In the genomic region with DNA sequence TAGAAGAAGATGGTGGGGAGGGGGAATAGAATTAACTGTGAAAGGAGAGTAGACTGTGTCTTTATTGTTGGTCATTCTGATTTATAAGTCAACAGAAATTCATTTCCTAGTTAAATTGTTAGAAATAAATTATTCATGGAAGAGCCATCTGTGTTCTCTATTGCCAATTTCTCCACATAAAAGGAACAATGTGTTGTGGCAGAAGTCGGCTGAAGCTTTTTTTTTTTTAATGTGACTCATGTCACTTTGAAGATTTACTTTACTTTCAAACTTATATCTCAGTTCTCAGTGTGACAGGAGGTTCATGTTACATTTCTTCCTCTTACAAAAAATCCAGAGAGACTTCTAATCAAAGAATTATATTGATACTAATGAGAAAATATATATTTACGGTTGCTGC, we compare ENCODE assay signal across 18 cellular contexts.
DNase-seq lines count a peak whose midpoint lies in the region; ATAC-seq and TF ChIP-seq lines count a peak whose summit lies in the region.
"Had no signal": no experiment of that assay in that cellular context is flagged by ENCODE, and none has a peak within 500 bp of the region (broad histone marks: within the 10 kb centered on the region; RNA-seq: fewer than 3 reads in every experiment).

No MANE protein-coding gene starts in this region.

- no peak overlapping the region for H3K9ac ChIP-seq in PC-3 (ENCODE audit: low read length)

- no TSS peak for BruUV-seq in PC-3 (replicated peaks; lab: Mats Ljungman, UMichigan)

- H3F3A ChIP-seq in PC-3 (ENCODE audit: low read length, unreplicated experiment) = no peaks in the 10 kb centered on the region

- H3K9me3 ChIP-seq in PC-3 (ENCODE audit: low read length) = no peaks in the 10 kb centered on the region
- no peaks in the 10 kb centered on the region for H3K9me3 ChIP-seq in right cardiac atrium (ENCODE audit: control insufficient read depth, low read length)
- H3K9me3 ChIP-seq: BE2C had no signal

- H4K20me1 ChIP-seq in PC-3 (ENCODE audit: low read length) = no peaks in the 10 kb centered on the region

- H3K27me3 ChIP-seq in PC-3 (ENCODE audit: low read length) (no peaks in the 10 kb centered on the region), dorsolateral prefrontal cortex (no peaks in the 10 kb centered on the region), right cardiac atrium (ENCODE audit: control insufficient read depth, insufficient read depth) (no peaks in the 10 kb centered on the region)
- H3K27me3 ChIP-seq: BE2C had no signal

- H3K4me2 ChIP-seq in PC-3 (ENCODE audit: low read length) = peak overlapping the region; percentile 74

- peak; percentile 29; the same call in 1 of the 2 replicates for ATAC-seq in PC-3
- no peak for ATAC-seq in right cardiac atrium
- ATAC-seq: Panc1, Right ventricle myocardium inferior had no signal

- H3K36me3 ChIP-seq in PC-3 (ENCODE audit: low read depth, low read length) = no peaks in the 10 kb centered on the region
- H3K36me3 ChIP-seq: BE2C had no signal

- DNase-seq in NCI-H1092 treated with DMSO at 0.1 percent for 48 hours (lab: John Stamatoyannopoulos, UW) = peak; percentile 53
- no peak for DNase-seq in NCI-H1092 (lab: John Stamatoyannopoulos, UW)
- DNase-seq in PC-3 = peak; percentile 16
- no peak for DNase-seq in dorsolateral prefrontal cortex
- DNase-seq in renal cortical epithelial cell (ENCODE audit: low read depth) = peak; percentile 35
- no peak for DNase-seq in activated CD4-positive, alpha-beta T cell treated with anti-CD3 and anti-CD28 coated beads, Interleukin-2, amount 50 U/mL, for 48 hours
- no peak for DNase-seq in NAMALWA (ENCODE audit: low spot score)
- DNase-seq in right cardiac atrium = no peak
- DNase-seq: 8988T; BE2C; CD4-positive, CD25-positive, alpha-beta regulatory T cell; DMS53; IMR-90; NCI-H1105; NCI-H510A treated with DMSO at 0.1 percent for 48 hours; NCI-H82 had no signal

- H3K79me2 ChIP-seq in PC-3 (ENCODE audit: low read length) = no peaks in the 10 kb centered on the region

- H3K4me1 ChIP-seq in PC-3 (ENCODE audit: insufficient read depth, low read length) (peaks cover 23% of the 10 kb centered on the region), right cardiac atrium (ENCODE audit: control insufficient read depth, insufficient read depth, low read length) (no peaks in the 10 kb centered on the region)
- H3K4me1 ChIP-seq: BE2C had no signal

- H3K4me3 ChIP-seq in PC-3 (ENCODE audit: low read length) (no peak overlapping the region), dorsolateral prefrontal cortex (no peak overlapping the region), right cardiac atrium (ENCODE audit: low read length) (no peak overlapping the region)

- intact Hi-C loops in PC-3 (cut with micrococcal nuclease) = no loop called here
- intact Hi-C loops in dorsolateral prefrontal cortex (cut with DNase I) = no loop called here
- intact Hi-C loops in right cardiac atrium (cut with DNase I) = no loop called here

- no peak overlapping the region for H2AFZ ChIP-seq in PC-3 (ENCODE audit: low read length)

- POLR2A ChIA-PET in PC-3 (lab: Charles Lee; ENCODE audit: unreplicated experiment) = no interaction called here

- TF ChIP-seq CTCF in PC-3 (conservative IDR thresholded peaks at IDR 0.05; ENCODE audit: low read depth, low read length) (no peak), dorsolateral prefrontal cortex (IDR thresholded peaks at IDR 0.05 in 54 of 56, conservative IDR thresholded peaks at IDR 0.05 in 2 of 56; ENCODE audit: low read depth in 1 of 56, partially characterized antibody in 56 of 56) (peak in 1 of 56 donors; percentile 10)

- 54% methylated on average over 2 of the region's 2 CpGs for WGBS in right cardiac atrium

- H3K27ac ChIP-seq in PC-3 (ENCODE audit: low read length) (no peak overlapping the region), dorsolateral prefrontal cortex (peak overlapping the region in 36 of 59 donors; percentile 1 to 68 (median 37)), right cardiac atrium (ENCODE audit: low read length) (no peak overlapping the region)

- H3K9me2 ChIP-seq in PC-3 (replicated peaks; ENCODE audit: low read length) = no peaks in the 10 kb centered on the region

- CTCF ChIA-PET in PC-3 (lab: Charles Lee) = interaction anchor here (0.6 kb wide), 1 partner anchor 68 kb away, joined by 3 read pairs; no protein-coding TSS in a partner anchor

Comparison
In these comparisons a context has a peak if more than half of its experiments do, and no peak if none do; other contexts are left out.
1. DNase-seq: peak in NCI-H1092 treated with DMSO at 0.1 percent for 48 hours (single experiment), PC-3 (single experiment) and renal cortical epithelial cell (single experiment); none in NCI-H1092 (single experiment), dorsolateral prefrontal cortex (0 of 10), activated CD4-positive, alpha-beta T cell treated with anti-CD3 and anti-CD28 coated beads, Interleukin-2, amount 50 U/mL, for 48 hours (0 of 2), NAMALWA (single experiment) and right cardiac atrium (0 of 3).
2. H3K27ac ChIP-seq: peak in dorsolateral prefrontal cortex (36 of 59); none in PC-3 (single experiment) and right cardiac atrium (single experiment).